Comparison of ENCODE assay signal across 29 cellular contexts in genomic region chr4:122722256-122722655, GRCh38. TPM values are rescaled to one million over a fixed set of nuclear protein-coding genes. Genes with fewer than 3 reads are reported as not detected.
"Had no signal": no experiment of that assay in that cellular context is flagged by ENCODE, and none has a peak within 500 bp of the region (broad histone marks: within the 10 kb centered on the region; RNA-seq: fewer than 3 reads in every experiment).

No MANE protein-coding gene starts in this region.

- H3K36me3 ChIP-seq: adrenal gland, ascending aorta, breast epithelium, cardiac muscle cell, colonic mucosa, esophagus squamous epithelium had no signal

- H3K4me3 ChIP-seq: adrenal gland, ascending aorta, breast epithelium, cardiac muscle cell, colonic mucosa, esophagus squamous epithelium had no signal

- H3K27ac ChIP-seq: adrenal gland, ascending aorta, breast epithelium, cardiac muscle cell, colonic mucosa, epithelial cell of prostate, esophagus squamous epithelium had no signal

- ATAC-seq: activated CD4-positive, alpha-beta T cell treated with anti-CD3 and anti-CD28 coated beads for 36 hours; activated CD8-positive, alpha-beta memory T cell treated with anti-CD3 and anti-CD28 coated beads, Interleukin-2, amount 10 ng/mL, durations not matched to agents 7 days and 5 days; activated CD8-positive, alpha-beta T cell treated with anti-CD3 and anti-CD28 coated beads, Interleukin-2, amount 10 ng/mL, durations not matched to agents 7 days and 5 days; activated naive CD8-positive, alpha-beta T cell treated with anti-CD3 and anti-CD28 coated beads, Interleukin-2, amount 50 U/mL, for 24 hours had no signal

- H3K4me1 ChIP-seq: adrenal gland, ascending aorta, breast epithelium, colonic mucosa, esophagus squamous epithelium had no signal

- H3K9me3 ChIP-seq: adrenal gland, ascending aorta, breast epithelium, colonic mucosa, esophagus squamous epithelium had no signal

- H3K27me3 ChIP-seq: adrenal gland, ascending aorta, breast epithelium, cardiac muscle cell, colonic mucosa had no signal

- DNase-seq: activated CD4-positive, alpha-beta memory T cell treated with anti-CD3 and anti-CD28 coated beads for 36 hours; activated CD4-positive, alpha-beta T cell treated with anti-CD3 and anti-CD28 coated beads for 36 hours; activated CD4-positive, alpha-beta T cell treated with anti-CD3 and anti-CD28 coated beads, Interleukin-2, amount 10 ng/mL, durations not matched to agents 24 days and 14 days; activated CD4-positive, CD25-positive, alpha-beta regulatory T cell; activated CD4-positive, CD25-positive, alpha-beta regulatory T cell treated with anti-CD3 and anti-CD28 coated beads, Interleukin-2, amount 50 U/mL, for 72 hours; activated CD8-positive, alpha-beta memory T cell treated with anti-CD3 and anti-CD28 coated beads, Interleukin-2, amount 10 ng/mL, durations not matched to agents 7 days and 5 days; activated CD8-positive, alpha-beta memory T cell treated with anti-CD3 and anti-CD28 coated beads, Interleukin-2, amount 50 U/mL, for 4 hours; activated CD8-positive, alpha-beta T cell treated with anti-CD3 and anti-CD28 coated beads, Interleukin-2, amount 10 ng/mL, durations not matched to agents 7 days and 5 days; activated effector memory CD4-positive, alpha-beta T cell treated with anti-CD3 and anti-CD28 coated beads, Interleukin-2, amount 50 U/mL, for 16 hours; activated naive CD4-positive, alpha-beta T cell treated with anti-CD3 and anti-CD28 coated beads for 36 hours; activated naive CD8-positive, alpha-beta T cell treated with anti-CD3 and anti-CD28 coated beads for 36 hours; activated naive CD8-positive, alpha-beta T cell treated with anti-CD3 and anti-CD28 coated beads, Interleukin-2, amount 50 U/mL, for 24 hours; activated T-cell treated with anti-CD3 and anti-CD28 coated beads, Interleukin-2, amount 50 U/mL, for 1 hour; activated T-cell treated with anti-CD3 and anti-CD28 coated beads, Interleukin-2, amount 50 U/mL, for 48 hours; adrenal gland; central memory CD4-positive, alpha-beta T cell; cerebellar nuclear complex; colonic mucosa; effector CD8-positive, alpha-beta T cell; esophagus squamous epithelium; foreskin melanocyte; head of caudate nucleus; T-helper 2 cell had no signal

- FAIRE-seq: endometrium, endothelial cell of umbilical vein had no signal

RNA-seq across cellular contexts. Expression of gene BBS12, which starts 10.2 kb away (rescaled TPM):
- total RNA-seq: ascending aorta had no signal
